Comparison of ENCODE assay signal across 8 cellular contexts in the genomic region with DNA sequence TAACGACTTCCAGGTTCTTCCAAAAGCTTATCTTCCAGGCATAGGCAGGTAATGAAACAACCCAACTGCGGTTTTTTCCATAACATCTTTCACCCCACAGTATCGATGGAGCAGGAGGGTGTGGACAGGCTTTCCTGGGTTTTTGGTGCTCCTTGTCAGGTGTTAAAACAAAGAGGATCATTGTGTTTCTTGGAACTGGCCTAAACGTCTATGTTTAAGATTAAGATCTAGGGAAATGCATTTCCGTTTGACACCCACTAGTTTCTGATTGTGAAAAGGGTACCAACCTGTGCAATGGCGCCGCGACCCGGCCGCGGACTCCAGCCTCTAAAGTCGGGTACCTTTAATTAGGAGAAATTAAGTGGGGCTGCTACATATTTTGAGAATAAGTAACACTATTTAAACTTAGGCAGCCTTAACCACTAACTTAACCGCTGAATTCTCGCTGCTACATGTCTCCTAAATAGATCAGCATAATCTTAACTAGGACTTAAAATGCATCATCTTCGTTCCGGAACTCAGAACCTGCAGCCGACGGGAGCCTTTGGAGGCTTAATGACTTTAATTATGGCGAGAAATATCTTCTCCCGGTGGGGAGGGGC. TPM values are rescaled to one million over a fixed set of nuclear protein-coding genes. Genes with fewer than 3 reads are reported as not detected.
DNase-seq lines count a peak whose midpoint lies in the region; ATAC-seq, FAIRE-seq and TF ChIP-seq lines count a peak whose summit lies in the region.

No MANE protein-coding gene starts in this region.

- H3K27ac ChIP-seq in HEK293 (ENCODE audit: extremely low read depth, low read depth, low read length): peak overlapping the region; percentile 27; the same call in 1 of the 2 replicates
- no peak overlapping the region for H3K27ac ChIP-seq in iPS-18a (ENCODE audit: low read length)
- peak overlapping the region in 6 of 8 donors; percentile 79 to 87 (median 80) for H3K27ac ChIP-seq in spleen

- DNase-seq in activated CD8-positive, alpha-beta T cell treated with anti-CD3 and anti-CD28 coated beads for 36 hours: peak; percentile 55
- DNase-seq in spleen (no peak), NAMALWA (ENCODE audit: low spot score) (no peak), frontal cortex (ENCODE audit: low spot score in 2 of 2) (no peak), AML-193 (lab: John Stamatoyannopoulos, UW) (no peak)

- H3K4me3 Mint-ChIP-seq in activated CD8-positive, alpha-beta T cell treated with anti-CD3 and anti-CD28 coated beads for 36 hours: peak overlapping the region; percentile 19

- CTCF ChIA-PET in HEK293 (lab: Yijun Ruan, JAX): interaction anchor here (0.5 to 7.0 kb wide), 8 partner anchors 10 to 430 kb away, joined by 3 to 53 read pairs (median 3); no protein-coding TSS in a partner anchor
- CTCF ChIA-PET in activated CD8-positive, alpha-beta T cell treated with anti-CD3 and anti-CD28 coated beads for 36 hours (lab: Charles Lee): interaction anchor here (1.1 to 4.2 kb wide), 4 partner anchors 11 to 201 kb away, joined by 3 to 17 read pairs (median 4); no protein-coding TSS in a partner anchor

- no peak overlapping the region for H3K27ac Mint-ChIP-seq in activated CD8-positive, alpha-beta T cell treated with anti-CD3 and anti-CD28 coated beads for 36 hours

- intact Hi-C loops in activated CD8-positive, alpha-beta T cell treated with anti-CD3 and anti-CD28 coated beads for 36 hours (cut with micrococcal nuclease): no loop called here
- intact Hi-C loops in spleen (cut with DNase I; ENCODE audit: low total_unique reads): loop anchor here (5.0 kb wide), 1 partner anchor 433 kb away; no protein-coding TSS in a partner anchor

- H3K4me1 ChIP-seq in HEK293 (ENCODE audit: control insufficient read depth, insufficient read depth, low read length) (peaks cover 23% of the 10 kb centered on the region), iPS-18a (ENCODE audit: control insufficient read depth, low read depth, low read length) (peaks cover 30% of the 10 kb centered on the region), spleen (peaks cover 0 to 34% (median 27%) of the 10 kb centered on the region in 6 donors)

- H3K9ac ChIP-seq in iPS-18a (ENCODE audit: low read length): peak overlapping the region; percentile 6

- no peak for FAIRE-seq in frontal cortex (lab: Jason Lieb, UNC)

- POLR2A ChIA-PET in HEK293 (lab: Yijun Ruan, JAX): interaction anchor here (0.9 to 2.2 kb wide), 4 partner anchors 25 to 147 kb away, joined by 3 to 22 read pairs (median 3); partner anchors contain the start of gene ZNRF3
- POLR2A ChIA-PET in activated CD8-positive, alpha-beta T cell treated with anti-CD3 and anti-CD28 coated beads for 36 hours (lab: Charles Lee): no interaction called here

- H3K9me3 Mint-ChIP-seq in activated CD8-positive, alpha-beta T cell treated with anti-CD3 and anti-CD28 coated beads for 36 hours: no peaks in the 10 kb centered on the region

- H3K36me3 ChIP-seq in HEK293 (ENCODE audit: control insufficient read depth in 2 of 2, insufficient read depth in 1 of 2, low read length in 2 of 2) (peaks cover 0 to 4% of the 10 kb centered on the region in 2 experiments; a peak in 1 of 3 replicates), iPS-18a (ENCODE audit: control insufficient read depth, low read depth, low read length) (no peaks in the 10 kb centered on the region), spleen (no peaks in the 10 kb centered on the region)

- peak; percentile 45 for ATAC-seq in activated CD8-positive, alpha-beta T cell treated with anti-CD3 and anti-CD28 coated beads for 36 hours
- ATAC-seq in GM21717 (IDR thresholded peaks at IDR 0.05; ENCODE audit: unreplicated experiment): no peak

- 16 to 34% (median 18%) methylated on average over 20 of the region's 20 CpGs for WGBS in spleen, 5 donors

- H3K4me1 Mint-ChIP-seq in activated CD8-positive, alpha-beta T cell treated with anti-CD3 and anti-CD28 coated beads for 36 hours (ENCODE audit: low read depth): peaks cover 20% of the 10 kb centered on the region

- H3K9me3 ChIP-seq in HEK293 (ENCODE audit: control insufficient read depth, insufficient read depth, low read depth, low read length) (no peaks in the 10 kb centered on the region), iPS-18a (ENCODE audit: control insufficient read depth, low read depth, low read length) (no peaks in the 10 kb centered on the region), spleen (no peaks in the 10 kb centered on the region)

- no peaks in the 10 kb centered on the region for H3K36me3 Mint-ChIP-seq in activated CD8-positive, alpha-beta T cell treated with anti-CD3 and anti-CD28 coated beads for 36 hours (ENCODE audit: low read depth)

- no peaks in the 10 kb centered on the region for H3K27me3 ChIP-seq in iPS-18a (ENCODE audit: control insufficient read depth, insufficient read depth, low read length)
- peaks cover 0 to 39% (median 19%) of the 10 kb centered on the region in 7 donors for H3K27me3 ChIP-seq in spleen (replicated peaks in 1 of 7)

- no peak for TF ChIP-seq CTCF in HEK293 (tag by site-specific recombination; IDR thresholded peaks at IDR 0.05)
- no peak for TF ChIP-seq CTCF in activated CD8-positive, alpha-beta T cell treated with anti-CD3 and anti-CD28 coated beads for 36 hours (IDR thresholded peaks at IDR 0.05)
- TF ChIP-seq CTCF in spleen (IDR thresholded peaks at IDR 0.05 in 8 of 11, conservative IDR thresholded peaks at IDR 0.05 in 3 of 11): no peak

- H3K4me3 ChIP-seq in HEK293 (ENCODE audit: low read depth, low read length) (peak overlapping the region; percentile 53), iPS-18a (ENCODE audit: low read length) (peak overlapping the region; percentile 58), spleen (peak overlapping the region in 7 of 8 donors; percentile 17 to 60 (median 25))

- TF ChIP-seq POLR2A in spleen (IDR thresholded peaks at IDR 0.05): no peak

- peaks cover 48% of the 10 kb centered on the region for H3K27me3 Mint-ChIP-seq in activated CD8-positive, alpha-beta T cell treated with anti-CD3 and anti-CD28 coated beads for 36 hours

TF ChIP-seq in HEK293, 187 proteins besides CTCF, POLR2A, EP300 and RAD21:
- 0 out of 2 replicates have a peak, but pooled peaks have one; percentile 9 for TF ChIP-seq ZNF184 (tag by site-specific recombination; IDR thresholded peaks at IDR 0.05)
- no peak for TF ChIP-seq ZNF2 (tag by site-specific recombination; IDR thresholded peaks at IDR 0.05)
- TF ChIP-seq ZNF292 (tag by site-specific recombination; IDR thresholded peaks at IDR 0.05; ENCODE audit: borderline replicate concordance, low read depth): no peak
- TF ChIP-seq IKZF3 (tag by site-specific recombination; IDR thresholded peaks at IDR 0.05): 0 out of 2 replicates have a peak, but pooled peaks have one; percentile 18
- TF ChIP-seq ZSCAN16 (tag by site-specific recombination; IDR thresholded peaks at IDR 0.05): no peak
- TF ChIP-seq ZNF114 (tag by site-specific recombination; IDR thresholded peaks at IDR 0.05): no peak
- 0 out of 2 replicates have a peak, but pooled peaks have one; percentile 14 for TF ChIP-seq ZEB2 (tag by site-specific recombination; IDR thresholded peaks at IDR 0.05)
- TF ChIP-seq ZNF837 (tag by site-specific recombination; IDR thresholded peaks at IDR 0.05): no peak
- no peak for TF ChIP-seq ZNF335 (tag by site-specific recombination; conservative IDR thresholded peaks at IDR 0.05)
- no peak for TF ChIP-seq ZNF776 (tag by site-specific recombination; IDR thresholded peaks at IDR 0.05; ENCODE audit: borderline replicate concordance)
- TF ChIP-seq ZNF585B (tag by site-specific recombination; IDR thresholded peaks at IDR 0.05): no peak
- TF ChIP-seq, protein P1, sequence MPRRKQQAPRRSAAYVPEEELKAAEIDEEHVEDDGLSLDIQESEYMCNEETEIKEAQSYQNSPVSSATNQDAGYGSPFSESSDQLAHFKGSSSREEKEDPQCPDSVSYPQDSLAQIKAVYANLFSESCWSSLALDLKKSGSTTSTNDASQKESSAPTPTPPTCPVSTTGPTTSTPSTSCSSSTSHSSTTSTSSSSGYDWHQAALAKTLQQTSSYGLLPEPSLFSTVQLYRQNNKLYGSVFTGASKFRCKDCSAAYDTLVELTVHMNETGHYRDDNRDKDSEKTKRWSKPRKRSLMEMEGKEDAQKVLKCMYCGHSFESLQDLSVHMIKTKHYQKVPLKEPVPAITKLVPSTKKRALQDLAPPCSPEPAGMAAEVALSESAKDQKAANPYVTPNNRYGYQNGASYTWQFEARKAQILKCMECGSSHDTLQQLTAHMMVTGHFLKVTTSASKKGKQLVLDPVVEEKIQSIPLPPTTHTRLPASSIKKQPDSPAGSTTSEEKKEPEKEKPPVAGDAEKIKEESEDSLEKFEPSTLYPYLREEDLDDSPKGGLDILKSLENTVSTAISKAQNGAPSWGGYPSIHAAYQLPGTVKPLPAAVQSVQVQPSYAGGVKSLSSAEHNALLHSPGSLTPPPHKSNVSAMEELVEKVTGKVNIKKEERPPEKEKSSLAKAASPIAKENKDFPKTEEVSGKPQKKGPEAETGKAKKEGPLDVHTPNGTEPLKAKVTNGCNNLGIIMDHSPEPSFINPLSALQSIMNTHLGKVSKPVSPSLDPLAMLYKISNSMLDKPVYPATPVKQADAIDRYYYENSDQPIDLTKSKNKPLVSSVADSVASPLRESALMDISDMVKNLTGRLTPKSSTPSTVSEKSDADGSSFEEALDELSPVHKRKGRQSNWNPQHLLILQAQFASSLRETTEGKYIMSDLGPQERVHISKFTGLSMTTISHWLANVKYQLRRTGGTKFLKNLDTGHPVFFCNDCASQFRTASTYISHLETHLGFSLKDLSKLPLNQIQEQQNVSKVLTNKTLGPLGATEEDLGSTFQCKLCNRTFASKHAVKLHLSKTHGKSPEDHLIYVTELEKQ (tag by site-specific recombination; IDR thresholded peaks at IDR 0.05; ENCODE audit: borderline replicate concordance): no peak

RNA-seq across cellular contexts. Expression of gene C22orf31, which starts 31.5 kb away (rescaled TPM):
- not detected for total RNA-seq in activated CD8-positive, alpha-beta T cell treated with anti-CD3 and anti-CD28 coated beads for 36 hours
- total RNA-seq in spleen (not detected), frontal cortex (0.41 TPM)
- not detected for polyA plus RNA-seq in spleen

RNA-seq across cellular contexts. Expression of gene KREMEN1, which starts 42.7 kb away (rescaled TPM):
- total RNA-seq in activated CD8-positive, alpha-beta T cell treated with anti-CD3 and anti-CD28 coated beads for 36 hours: under 1 TPM; 0.11 to 0.43 TPM
- total RNA-seq in spleen (10 to 100 TPM; 15.0 to 41.3 (median 29.0) TPM), frontal cortex (6.9 TPM)
- polyA plus RNA-seq in spleen: 1 to 10 TPM; 1.5 to 4.7 (median 2.2) TPM
